Comparison of ENCODE assay signal across 16 cellular contexts in the genomic region with DNA sequence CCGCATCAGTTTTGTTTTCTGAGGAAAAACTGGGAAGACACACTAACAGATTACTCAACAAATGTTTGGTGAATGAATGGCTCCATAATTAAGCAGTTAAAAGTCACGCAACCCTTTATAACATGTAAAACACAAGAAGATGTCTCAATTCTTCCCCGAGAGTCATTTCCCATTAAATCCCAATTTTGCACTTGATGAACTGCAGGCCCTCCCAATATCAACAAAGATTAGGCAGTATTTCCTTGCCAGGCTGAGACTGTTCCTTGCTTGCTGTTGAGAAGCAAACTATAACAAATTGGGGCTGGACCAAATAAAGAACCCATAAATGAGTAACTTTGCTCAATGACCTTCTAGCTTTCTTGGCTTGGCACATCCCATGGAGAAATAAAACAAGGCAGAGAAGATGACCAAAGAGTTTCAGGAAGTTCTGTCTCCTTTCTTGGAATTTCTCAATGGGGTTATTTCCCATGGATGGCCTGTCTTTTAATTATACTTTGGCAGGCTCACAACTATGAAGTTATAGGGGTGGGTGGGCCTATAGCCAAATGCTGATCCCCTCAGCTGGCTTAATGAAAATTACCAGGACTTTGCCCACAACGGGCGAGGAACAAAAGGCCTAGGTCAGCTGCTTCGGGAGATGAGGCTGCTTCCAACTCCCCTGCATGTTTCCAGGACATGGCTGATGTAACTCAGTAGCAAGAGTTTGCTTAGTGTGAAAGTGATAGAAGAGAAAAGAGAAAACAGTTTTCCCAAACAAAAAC.
DNase-seq lines count a peak whose midpoint lies in the region; ATAC-seq lines count a peak whose summit lies in the region.
"Had no signal": no experiment of that assay in that cellular context is flagged by ENCODE, and none has a peak within 500 bp of the region (broad histone marks: within the 10 kb centered on the region; RNA-seq: fewer than 3 reads in every experiment).

No MANE protein-coding gene starts in this region.

- peaks cover 37% of the 10 kb centered on the region for H3K9me3 ChIP-seq in BLaER1
- H3K9me3 ChIP-seq: transverse colon had no signal

- H3K36me3 ChIP-seq in BLaER1: 0 out of 2 replicates have a peak, but pooled peaks cover 4% of the 10 kb centered on the region
- H3K36me3 ChIP-seq: transverse colon had no signal

- POLR2A ChIA-PET in activated CD4-positive, alpha-beta memory T cell treated with anti-CD3 and anti-CD28 coated beads, Interleukin-2, amount 10 ng/mL, durations not matched to agents 7 days and 5 days (lab: Charles Lee): no interaction called here

- H3K4me3 Mint-ChIP-seq in activated CD4-positive, alpha-beta memory T cell treated with anti-CD3 and anti-CD28 coated beads, Interleukin-2, amount 10 ng/mL, durations not matched to agents 7 days and 5 days: no peak overlapping the region
- H3K4me3 Mint-ChIP-seq: B cell, memory B cell had no signal

- DNase-seq in SW480 (ENCODE audit: low spot score): peak; percentile 14
- peak; percentile 46 for DNase-seq in fibroblast of the conjunctiva (ENCODE audit: low read depth)
- peak; percentile 83 for DNase-seq in renal cortical epithelial cell (ENCODE audit: low read depth)
- DNase-seq in HT-29 (ENCODE audit: low spot score): no peak
- no peak for DNase-seq in activated CD4-positive, alpha-beta memory T cell treated with anti-CD3 and anti-CD28 coated beads, Interleukin-2, amount 10 ng/mL, durations not matched to agents 7 days and 5 days
- DNase-seq in NCI-H2171 treated with DMSO at 0.1 percent for 48 hours (lab: John Stamatoyannopoulos, UW): no peak
- DNase-seq: activated gamma-delta T cell; caudate nucleus; NCI-H1092 treated with DMSO at 0.1 percent for 48 hours; occipital lobe; stimulated activated CD4-positive, alpha-beta T cell treated with anti-CD3 and anti-CD28 coated beads, Interleukin-15, amount 100 ng/mL, for 24 hours; transverse colon had no signal

- no peaks in the 10 kb centered on the region for H3K9me3 Mint-ChIP-seq in activated CD4-positive, alpha-beta memory T cell treated with anti-CD3 and anti-CD28 coated beads, Interleukin-2, amount 10 ng/mL, durations not matched to agents 7 days and 5 days
- H3K9me3 Mint-ChIP-seq: memory B cell had no signal

- H3K4me3 ChIP-seq in BLaER1: no peak overlapping the region; the same call in 1 of the 2 replicates
- H3K4me3 ChIP-seq: transverse colon had no signal

- no peak overlapping the region for H3K9ac ChIP-seq in BLaER1

- no peaks in the 10 kb centered on the region for H4K20me1 ChIP-seq in BLaER1

- H3K27me3 ChIP-seq in BLaER1: no peaks in the 10 kb centered on the region
- H3K27me3 ChIP-seq: transverse colon had no signal

- no peak overlapping the region for H3K27ac Mint-ChIP-seq in activated CD4-positive, alpha-beta memory T cell treated with anti-CD3 and anti-CD28 coated beads, Interleukin-2, amount 10 ng/mL, durations not matched to agents 7 days and 5 days
- H3K27ac Mint-ChIP-seq: B cell, memory B cell had no signal

- H3K36me3 Mint-ChIP-seq in activated CD4-positive, alpha-beta memory T cell treated with anti-CD3 and anti-CD28 coated beads, Interleukin-2, amount 10 ng/mL, durations not matched to agents 7 days and 5 days (ENCODE audit: low read depth): no peaks in the 10 kb centered on the region
- H3K36me3 Mint-ChIP-seq: memory B cell had no signal

- no peaks in the 10 kb centered on the region for H3K4me1 Mint-ChIP-seq in activated CD4-positive, alpha-beta memory T cell treated with anti-CD3 and anti-CD28 coated beads, Interleukin-2, amount 10 ng/mL, durations not matched to agents 7 days and 5 days
- H3K4me1 Mint-ChIP-seq: B cell, memory B cell had no signal

- peak overlapping the region; percentile 88 for H3K4me2 ChIP-seq in BLaER1

- peak overlapping the region; percentile 69 for H3K27ac ChIP-seq in BLaER1

- CTCF ChIA-PET in activated CD4-positive, alpha-beta memory T cell treated with anti-CD3 and anti-CD28 coated beads, Interleukin-2, amount 10 ng/mL, durations not matched to agents 7 days and 5 days (lab: Charles Lee): no interaction called here

- H3K4me1 ChIP-seq in BLaER1: peaks cover 52% of the 10 kb centered on the region
- H3K4me1 ChIP-seq: transverse colon had no signal

- no peak for ATAC-seq in GM21528 (IDR thresholded peaks at IDR 0.05; ENCODE audit: low FRiP score, unreplicated experiment)

- peaks cover 5% of the 10 kb centered on the region for H3K27me3 Mint-ChIP-seq in activated CD4-positive, alpha-beta memory T cell treated with anti-CD3 and anti-CD28 coated beads, Interleukin-2, amount 10 ng/mL, durations not matched to agents 7 days and 5 days

Comparison
In these comparisons a context has a peak if more than half of its experiments do, and no peak if none do; other contexts are left out.
1. DNase-seq: peak in SW480 (single experiment), fibroblast of the conjunctiva (single experiment) and renal cortical epithelial cell (single experiment); none in HT-29 (single experiment), activated CD4-positive, alpha-beta memory T cell treated with anti-CD3 and anti-CD28 coated beads, Interleukin-2, amount 10 ng/mL, durations not matched to agents 7 days and 5 days (single experiment) and NCI-H2171 treated with DMSO at 0.1 percent for 48 hours (single experiment).